22 cellular contexts compared by ENCODE assay signal in the genomic region with DNA sequence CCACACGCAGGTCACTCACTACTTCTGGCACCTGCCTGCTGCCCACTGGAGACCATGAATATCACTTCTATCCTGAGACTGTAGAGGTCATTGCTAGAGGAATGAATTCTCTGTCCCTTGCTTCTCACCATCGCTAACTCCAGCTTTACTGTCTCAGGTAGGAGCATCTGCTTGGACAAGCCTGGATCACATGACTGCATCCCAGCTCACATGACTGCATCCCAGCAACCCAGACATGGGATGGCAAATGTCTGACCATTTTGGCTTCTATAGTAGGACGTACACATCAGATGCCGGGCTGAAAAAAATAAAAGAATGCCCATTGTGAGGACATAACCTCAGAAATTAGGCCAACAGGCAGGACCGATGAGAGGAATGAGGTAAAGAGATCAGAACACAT.
"Had no signal": no experiment of that assay in that cellular context is flagged by ENCODE, and none has a peak within 500 bp of the region (broad histone marks: within the 10 kb centered on the region; RNA-seq: fewer than 3 reads in every experiment).

No MANE protein-coding gene starts in this region.

- H3K4me1 ChIP-seq: SJSA1 had no signal

- H3K4me3 Mint-ChIP-seq: activated CD8-positive, alpha-beta T cell treated with anti-CD3 and anti-CD28 coated beads, Interleukin-2, amount 10 ng/mL, durations not matched to agents 7 days and 5 days; activated naive CD4-positive, alpha-beta T cell treated with anti-CD3 and anti-CD28 coated beads, Interleukin-2, amount 50 U/mL, for 24 hours; activated T-cell treated with anti-CD3 and anti-CD28 coated beads, Interleukin-2, amount 50 U/mL, for 24 hours; activated T-helper 1 cell treated with anti-CD3 and anti-CD28 coated beads, Interleukin-12 subunit alpha, Interleukin-12 subunit beta, Interleukin-2, Interleukin-4 antibody, amounts not matched to agents 30 ng/mL and 10 ng/mL and 1 ng/mL, durations not matched to agents 14 hours and 24 hours and 36 hours; T-helper 17 cell had no signal

- H3K9me3 Mint-ChIP-seq: activated naive CD4-positive, alpha-beta T cell treated with anti-CD3 and anti-CD28 coated beads, Interleukin-2, amount 50 U/mL, for 24 hours; activated T-cell treated with anti-CD3 and anti-CD28 coated beads, Interleukin-2, amount 50 U/mL, for 24 hours; activated T-helper 1 cell treated with anti-CD3 and anti-CD28 coated beads, Interleukin-12 subunit alpha, Interleukin-12 subunit beta, Interleukin-2, Interleukin-4 antibody, amounts not matched to agents 30 ng/mL and 10 ng/mL and 1 ng/mL, durations not matched to agents 14 hours and 24 hours and 36 hours had no signal

- H3K4me3 ChIP-seq: SJSA1 had no signal

- DNase-seq: activated CD4-positive, alpha-beta T cell treated with anti-CD3 and anti-CD28 coated beads for 48 hours; activated CD4-positive, alpha-beta T cell treated with anti-CD3 and anti-CD28 coated beads, Interleukin-2, amount 50 U/mL, for 4 hours; activated CD8-positive, alpha-beta T cell treated with anti-CD3 and anti-CD28 coated beads, Interleukin-2, amount 10 ng/mL, durations not matched to agents 7 days and 5 days; activated effector memory CD4-positive, alpha-beta T cell treated with Interleukin-2 at 50 U/mL for 16 hours; activated naive CD4-positive, alpha-beta T cell; activated T-cell treated with anti-CD3 and anti-CD28 coated beads, Interleukin-2, amount 50 U/mL, for 24 hours; aorta; central memory CD4-positive, alpha-beta T cell; MM.1S; NCI-H1105; NCI-H1436; NCI-H2029 treated with DMSO at 0.1 percent for 48 hours; T-helper 17 cell; T-helper 9 cell; WERI-Rb-1 had no signal

- H3K36me3 ChIP-seq: SJSA1, WERI-Rb-1 had no signal

- H3K27ac ChIP-seq: SJSA1, WERI-Rb-1 had no signal

- H3K9me3 ChIP-seq: SJSA1 had no signal

- ATAC-seq: activated CD4-positive, CD25-positive, alpha-beta regulatory T cell treated with anti-CD3 and anti-CD28 coated beads, Interleukin-2, amount 50 U/mL, for 24 hours; activated CD8-positive, alpha-beta T cell treated with anti-CD3 and anti-CD28 coated beads, Interleukin-2, amount 10 ng/mL, durations not matched to agents 7 days and 5 days; PC-3; T-helper 17 cell had no signal

- FAIRE-seq: bronchial epithelial cell, RCC 7860 had no signal

- H3K4me1 Mint-ChIP-seq: activated naive CD4-positive, alpha-beta T cell treated with anti-CD3 and anti-CD28 coated beads, Interleukin-2, amount 50 U/mL, for 24 hours; T-helper 17 cell had no signal

- H3K27me3 ChIP-seq: SJSA1 had no signal

- H3K36me3 Mint-ChIP-seq: activated naive CD4-positive, alpha-beta T cell treated with anti-CD3 and anti-CD28 coated beads, Interleukin-2, amount 50 U/mL, for 24 hours had no signal

- H3K27ac Mint-ChIP-seq: activated CD8-positive, alpha-beta T cell treated with anti-CD3 and anti-CD28 coated beads, Interleukin-2, amount 10 ng/mL, durations not matched to agents 7 days and 5 days; activated naive CD4-positive, alpha-beta T cell treated with anti-CD3 and anti-CD28 coated beads, Interleukin-2, amount 50 U/mL, for 24 hours; activated T-cell treated with anti-CD3 and anti-CD28 coated beads, Interleukin-2, amount 50 U/mL, for 24 hours; activated T-helper 1 cell treated with anti-CD3 and anti-CD28 coated beads, Interleukin-12 subunit alpha, Interleukin-12 subunit beta, Interleukin-2, Interleukin-4 antibody, amounts not matched to agents 30 ng/mL and 10 ng/mL and 1 ng/mL, durations not matched to agents 14 hours and 24 hours and 36 hours; T-helper 17 cell had no signal
